In genomic region chr12:124917135-124917840, GRCh38 we compare ENCODE assay signal across 8 cellular contexts. TPM values are rescaled to one million over a fixed set of nuclear protein-coding genes. Genes with fewer than 3 reads are reported as not detected.
A peak's percentile ranks its signal among the peaks of the same experiment; 100 is the strongest.
DNase-seq lines count a peak whose midpoint lies in the region; ATAC-seq and TF ChIP-seq lines count a peak whose summit lies in the region.

No MANE protein-coding gene starts in this region.

- H3K9me3 ChIP-seq in OCI-LY7 (ENCODE audit: low read length) (no peaks in the 10 kb centered on the region), heart right ventricle (no peaks in the 10 kb centered on the region)

- H3K27ac ChIP-seq in OCI-LY7 (ENCODE audit: low read depth, low read length, poor library complexity, severe bottlenecking) (peak overlapping the region; percentile 96), heart right ventricle (peak overlapping the region; percentile 96 to 100 (median 100))

- H3K9me2 ChIP-seq in OCI-LY7 (ENCODE audit: insufficient read depth, low read length), result no peaks in the 10 kb centered on the region

- TF ChIP-seq CTCF in OCI-LY7 (conservative IDR thresholded peaks at IDR 0.05; ENCODE audit: low read length) (no peak), heart right ventricle (IDR thresholded peaks at IDR 0.05) (no peak)

- ATAC-seq in heart right ventricle, result peak; percentile 91 to 94 (median 92)

- peak overlapping the region; percentile 88 for H3K4me2 ChIP-seq in OCI-LY7 (ENCODE audit: low read length)

- WGBS in heart right ventricle, 2 donors, result 0 to 1% methylated on average over 19 of the region's 19 CpGs

- H3K4me3 ChIP-seq in OCI-LY7 (ENCODE audit: low read depth, low read length, poor library complexity, severe bottlenecking), result peak overlapping the region; percentile 86
- H3K4me3 ChIP-seq in heart right ventricle, result peak overlapping the region in 9 of 10 donors; percentile 10 to 92 (median 88)

- H3K36me3 Mint-ChIP-seq in activated naive CD8-positive, alpha-beta T cell, result peaks cover 16% of the 10 kb centered on the region

- no peaks in the 10 kb centered on the region for H3K9me3 Mint-ChIP-seq in activated naive CD8-positive, alpha-beta T cell (ENCODE audit: low read depth)

- intact Hi-C loops in OCI-LY7 (cut with micrococcal nuclease; ENCODE audit: unreplicated experiment), result loop anchor here (1.0 to 5.0 kb wide), 3 partner anchors 22 to 310 kb away; no protein-coding TSS in a partner anchor
- intact Hi-C loops in heart right ventricle (cut with DNase I), result loop anchor here in 2 of 10 donors (1.0 kb wide), 2 partner anchors 10 to 22 kb away; no protein-coding TSS in a partner anchor

- peak overlapping the region; percentile 87 for H3K4me3 Mint-ChIP-seq in activated naive CD8-positive, alpha-beta T cell

- no peaks in the 10 kb centered on the region for H3K27me3 Mint-ChIP-seq in activated naive CD8-positive, alpha-beta T cell

- CTCF ChIA-PET in HEK293T (lab: Yijun Ruan, JAX), result interaction anchor here (0.7 to 1.4 kb wide), 3 partner anchors 11 to 23 kb away, joined by 3 to 8 read pairs (median 8); no protein-coding TSS in a partner anchor
- CTCF ChIA-PET in OCI-LY7 (lab: Charles Lee; ENCODE audit: unreplicated experiment), result interaction anchor here (0.6 to 1.4 kb wide), 4 partner anchors 11 to 32 kb away, joined by 3 to 6 read pairs (median 4); no protein-coding TSS in a partner anchor

- peak; percentile 99 for DNase-seq in GM04503 (ENCODE audit: low read depth)
- DNase-seq in HEK293T (ENCODE audit: extremely low spot score), result peak; percentile 80
- peak; percentile 95 for DNase-seq in OCI-LY7 (ENCODE audit: low spot score)
- peak; percentile 96 to 98 for DNase-seq in heart right ventricle
- peak; percentile 100 for DNase-seq in putamen (ENCODE audit: low spot score)
- no peak for DNase-seq in NCI-H82 treated with DMSO at 0.1 percent for 48 hours (lab: John Stamatoyannopoulos, UW; ENCODE audit: unreplicated experiment)
- no peak for DNase-seq in NCI-H1436 treated with DMSO at 0.1 percent for 48 hours (lab: John Stamatoyannopoulos, UW)

- H3K4me1 ChIP-seq in OCI-LY7 (ENCODE audit: insufficient read depth, low read length, poor library complexity, severe bottlenecking) (peaks cover 73% of the 10 kb centered on the region), heart right ventricle (peaks cover 8 to 78% (median 58%) of the 10 kb centered on the region in 9 donors)

- H3K36me3 ChIP-seq in OCI-LY7 (ENCODE audit: insufficient read depth, low read length) (peaks cover 21% of the 10 kb centered on the region), heart right ventricle (peaks cover 0 to 21% (median 6%) of the 10 kb centered on the region in 9 donors)

- POLR2A ChIA-PET in HEK293T (lab: Yijun Ruan, JAX), result interaction anchor here (0.6 to 5.6 kb wide), 9 partner anchors 11 to 132 kb away, joined by 3 to 59 read pairs (median 6); no protein-coding TSS in a partner anchor
- POLR2A ChIA-PET in OCI-LY7 (lab: Charles Lee), result interaction anchor here (0.6 to 12.4 kb wide), 14 partner anchors 7 to 232 kb away, joined by 3 to 167 read pairs (median 8); no protein-coding TSS in a partner anchor

- peaks cover 42% of the 10 kb centered on the region for H3K79me2 ChIP-seq in OCI-LY7 (ENCODE audit: insufficient read depth, low read depth, low read length)

- no peaks in the 10 kb centered on the region for H3K27me3 ChIP-seq in heart right ventricle

- H4K20me1 ChIP-seq in OCI-LY7 (ENCODE audit: insufficient read depth, low read length), result peaks cover 8% of the 10 kb centered on the region; the same call in 1 of the 2 replicates

- peak overlapping the region; percentile 98 for H3K27ac Mint-ChIP-seq in activated naive CD8-positive, alpha-beta T cell

- H2AFZ ChIP-seq in OCI-LY7 (ENCODE audit: low read length), result peak overlapping the region; percentile 43; the same call in 1 of the 2 replicates

- no TSS peak for BruUV-seq in OCI-LY7 (replicated peaks; lab: Mats Ljungman, UMichigan)

- peaks cover 84% of the 10 kb centered on the region for H3K4me1 Mint-ChIP-seq in activated naive CD8-positive, alpha-beta T cell (ENCODE audit: low read depth)

TF ChIP-seq in HEK293T, 16 proteins besides CTCF, POLR2A, EP300 and RAD21:
- TF ChIP-seq TARDBP (IDR thresholded peaks at IDR 0.05) (no peak), SUZ12 (IDR thresholded peaks at IDR 0.05) (no peak), ARNT (IDR thresholded peaks at IDR 0.05) (no peak), ZNF384 (IDR thresholded peaks at IDR 0.05) (peak; percentile 92), BHLHE40 (IDR thresholded peaks at IDR 0.05; ENCODE audit: borderline replicate concordance) (no peak), L3MBTL2 (conservative IDR thresholded peaks at IDR 0.05) (no peak; the same call in 1 of the 2 replicates), NFRKB (IDR thresholded peaks at IDR 0.05) (no peak), SP1 (IDR thresholded peaks at IDR 0.05) (no peak), ELF4 (IDR thresholded peaks at IDR 0.05) (peak; percentile 59), FOXM1 (IDR thresholded peaks at IDR 0.05; ENCODE audit: borderline replicate concordance) (peak; percentile 88), FOXK2 (IDR thresholded peaks at IDR 0.05) (no peak), HDGF (IDR thresholded peaks at IDR 0.05; ENCODE audit: borderline replicate concordance) (no peak), CTBP1 (IDR thresholded peaks at IDR 0.05; ENCODE audit: borderline replicate concordance) (peak; percentile 70), LEF1 (IDR thresholded peaks at IDR 0.05; ENCODE audit: borderline replicate concordance) (no peak; the same call in 1 of the 2 replicates), FOXA1 (IDR thresholded peaks at IDR 0.05) (no peak)
- TF ChIP-seq, protein P1, sequence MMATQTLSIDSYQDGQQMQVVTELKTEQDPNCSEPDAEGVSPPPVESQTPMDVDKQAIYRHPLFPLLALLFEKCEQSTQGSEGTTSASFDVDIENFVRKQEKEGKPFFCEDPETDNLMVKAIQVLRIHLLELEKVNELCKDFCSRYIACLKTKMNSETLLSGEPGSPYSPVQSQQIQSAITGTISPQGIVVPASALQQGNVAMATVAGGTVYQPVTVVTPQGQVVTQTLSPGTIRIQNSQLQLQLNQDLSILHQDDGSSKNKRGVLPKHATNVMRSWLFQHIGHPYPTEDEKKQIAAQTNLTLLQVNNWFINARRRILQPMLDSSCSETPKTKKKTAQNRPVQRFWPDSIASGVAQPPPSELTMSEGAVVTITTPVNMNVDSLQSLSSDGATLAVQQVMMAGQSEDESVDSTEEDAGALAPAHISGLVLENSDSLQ (IDR thresholded peaks at IDR 0.05), result peak; percentile 90

RNA-seq across cellular contexts. Expression of gene UBC, which starts 2.8 kb away (rescaled TPM):
- 425 and 431 TPM in 2 replicates for total RNA-seq in OCI-LY7 (2014; rRNA removed; shearing (Covaris generic))
- total RNA-seq in OCI-LY7 (2022), result 616 and 682 TPM in 2 replicates
- 1,000 to 10,000 TPM; 1,161 to 1,913 (median 1,447) TPM for total RNA-seq in heart right ventricle
- 1,000 to 10,000 TPM; 1,225 to 1,619 TPM for polyA plus RNA-seq in heart right ventricle

RNA-seq across cellular contexts. Expression of gene SCARB1, which starts 53.6 kb away (rescaled TPM):
- total RNA-seq in OCI-LY7 (2014; rRNA removed; shearing (Covaris generic)), result 24.4 and 42.9 TPM in 2 replicates
- 99.0 and 112 TPM in 2 replicates for total RNA-seq in OCI-LY7 (2022)
- 10 to 100 TPM in 6 of 10 donors, 1 to 10 TPM in 4; 7.7 to 19.9 (median 11.9) TPM for total RNA-seq in heart right ventricle
- polyA plus RNA-seq in heart right ventricle, result 10 to 100 TPM in 1 of 2 donors, 1 to 10 TPM in 1; 8.7 to 11.6 TPM

Comparison
In these comparisons a context has a peak if more than half of its experiments do, and no peak if none do; other contexts are left out.
1. DNase-seq: peak in GM04503 (single experiment), HEK293T (single experiment), OCI-LY7 (single experiment), heart right ventricle (2 of 2) and putamen (single experiment); none in NCI-H82 treated with DMSO at 0.1 percent for 48 hours (single experiment) and NCI-H1436 treated with DMSO at 0.1 percent for 48 hours (single experiment).